Comparison of ENCODE assay signal across 9 cellular contexts in genomic region chr1:51570063-51570720, GRCh38. TPM values are rescaled to one million over a fixed set of nuclear protein-coding genes. Genes with fewer than 3 reads are reported as not detected.
DNase-seq lines count a peak whose midpoint lies in the region; ATAC-seq lines count a peak whose summit lies in the region.
"Had no signal": no experiment of that assay in that cellular context is flagged by ENCODE, and none has a peak within 500 bp of the region (broad histone marks: within the 10 kb centered on the region; RNA-seq: fewer than 3 reads in every experiment).

No MANE protein-coding gene starts in this region.

- H3K9me3 Mint-ChIP-seq in activated T-cell treated with anti-CD3 and anti-CD28 coated beads, Interleukin-2, amount 50 U/mL, for 24 hours: no peaks in the 10 kb centered on the region
- H3K9me3 Mint-ChIP-seq in activated naive CD8-positive, alpha-beta T cell treated with anti-CD3 and anti-CD28 coated beads for 36 hours: no peaks in the 10 kb centered on the region
- no peaks in the 10 kb centered on the region for H3K9me3 Mint-ChIP-seq in stimulated activated naive CD8-positive, alpha-beta T cell treated with anti-CD3 and anti-CD28 coated beads, Interleukin-15, amount 100 ng/mL, for 72 hours

- H3K36me3 Mint-ChIP-seq in activated T-cell treated with anti-CD3 and anti-CD28 coated beads, Interleukin-2, amount 50 U/mL, for 24 hours (ENCODE audit: low read depth): no peaks in the 10 kb centered on the region
- H3K36me3 Mint-ChIP-seq in activated naive CD8-positive, alpha-beta T cell treated with anti-CD3 and anti-CD28 coated beads for 36 hours: peaks cover 1% of the 10 kb centered on the region

- ATAC-seq in HG03432 (IDR thresholded peaks at IDR 0.05; ENCODE audit: unreplicated experiment): peak; percentile 39
- peak; percentile 63 for ATAC-seq in stimulated activated naive CD8-positive, alpha-beta T cell treated with anti-CD3 and anti-CD28 coated beads, Interleukin-15, amount 100 ng/mL, for 72 hours

- H3K4me1 Mint-ChIP-seq in activated T-cell treated with anti-CD3 and anti-CD28 coated beads, Interleukin-2, amount 50 U/mL, for 24 hours (ENCODE audit: low read depth): peaks cover 40% of the 10 kb centered on the region
- H3K4me1 Mint-ChIP-seq in activated naive CD8-positive, alpha-beta T cell treated with anti-CD3 and anti-CD28 coated beads for 36 hours: peaks cover 39% of the 10 kb centered on the region
- H3K4me1 Mint-ChIP-seq in stimulated activated naive CD8-positive, alpha-beta T cell treated with anti-CD3 and anti-CD28 coated beads, Interleukin-15, amount 100 ng/mL, for 72 hours: peaks cover 43% of the 10 kb centered on the region

- H3K27ac Mint-ChIP-seq in activated T-cell treated with anti-CD3 and anti-CD28 coated beads, Interleukin-2, amount 50 U/mL, for 24 hours: peak overlapping the region; percentile 82
- H3K27ac Mint-ChIP-seq in activated naive CD8-positive, alpha-beta T cell treated with anti-CD3 and anti-CD28 coated beads for 36 hours: peak overlapping the region; percentile 94
- peak overlapping the region; percentile 55 to 99 for H3K27ac Mint-ChIP-seq in stimulated activated naive CD8-positive, alpha-beta T cell treated with anti-CD3 and anti-CD28 coated beads, Interleukin-15, amount 100 ng/mL, for 72 hours

- no peaks in the 10 kb centered on the region for H3K27me3 Mint-ChIP-seq in activated T-cell treated with anti-CD3 and anti-CD28 coated beads, Interleukin-2, amount 50 U/mL, for 24 hours
- no peaks in the 10 kb centered on the region for H3K27me3 Mint-ChIP-seq in activated naive CD8-positive, alpha-beta T cell treated with anti-CD3 and anti-CD28 coated beads for 36 hours
- H3K27me3 Mint-ChIP-seq in stimulated activated naive CD8-positive, alpha-beta T cell treated with anti-CD3 and anti-CD28 coated beads, Interleukin-15, amount 100 ng/mL, for 72 hours: no peaks in the 10 kb centered on the region

- no peak for DNase-seq in activated T-cell treated with anti-CD3 and anti-CD28 coated beads, Interleukin-2, amount 50 U/mL, for 24 hours
- no peak for DNase-seq in activated T-cell treated with anti-CD3 and anti-CD28 coated beads for 4 hours
- DNase-seq in activated naive CD8-positive, alpha-beta T cell treated with anti-CD3 and anti-CD28 coated beads for 36 hours: no peak
- no peak for DNase-seq in stimulated activated naive CD8-positive, alpha-beta T cell treated with anti-CD3 and anti-CD28 coated beads, Interleukin-15, amount 100 ng/mL, for 72 hours
- no peak for DNase-seq in DMS114 treated with DMSO at 0.1 percent for 48 hours (lab: John Stamatoyannopoulos, UW; ENCODE audit: unreplicated experiment)
- no peak for DNase-seq in SKM-1 (lab: John Stamatoyannopoulos, UW; ENCODE audit: unreplicated experiment)
- no peak for DNase-seq in COLO829 (ENCODE audit: low spot score)
- DNase-seq: NCI-H2171 had no signal

- no peak overlapping the region for H3K4me3 Mint-ChIP-seq in activated T-cell treated with anti-CD3 and anti-CD28 coated beads, Interleukin-2, amount 50 U/mL, for 24 hours
- H3K4me3 Mint-ChIP-seq in activated naive CD8-positive, alpha-beta T cell treated with anti-CD3 and anti-CD28 coated beads for 36 hours: no peak overlapping the region
- peak overlapping the region; percentile 51 for H3K4me3 Mint-ChIP-seq in stimulated activated naive CD8-positive, alpha-beta T cell treated with anti-CD3 and anti-CD28 coated beads, Interleukin-15, amount 100 ng/mL, for 72 hours

RNA-seq across cellular contexts. Expression of gene OSBPL9, which starts 46.7 kb away (rescaled TPM):
- 10 to 100 TPM; 52.5 to 55.9 TPM for total RNA-seq in activated naive CD8-positive, alpha-beta T cell treated with anti-CD3 and anti-CD28 coated beads for 36 hours

RNA-seq across cellular contexts. Expression of gene EPS15, which starts 51.1 kb away (rescaled TPM):
- 10 to 100 TPM; 53.5 to 55.0 TPM for total RNA-seq in activated naive CD8-positive, alpha-beta T cell treated with anti-CD3 and anti-CD28 coated beads for 36 hours

Comparison
In these comparisons a context has a peak if more than half of its experiments do, and no peak if none do; other contexts are left out.
1. H3K4me3 Mint-ChIP-seq: peak in stimulated activated naive CD8-positive, alpha-beta T cell treated with anti-CD3 and anti-CD28 coated beads, Interleukin-15, amount 100 ng/mL, for 72 hours (2 of 2); none in activated T-cell treated with anti-CD3 and anti-CD28 coated beads, Interleukin-2, amount 50 U/mL, for 24 hours (single experiment) and activated naive CD8-positive, alpha-beta T cell treated with anti-CD3 and anti-CD28 coated beads for 36 hours (single experiment).
2. Peak in every context shown above with its lines, with median percentiles within 50 percentile points of each other: H3K27ac Mint-ChIP-seq.